ENCODE assay signal across 12 cellular contexts in the genomic region with DNA sequence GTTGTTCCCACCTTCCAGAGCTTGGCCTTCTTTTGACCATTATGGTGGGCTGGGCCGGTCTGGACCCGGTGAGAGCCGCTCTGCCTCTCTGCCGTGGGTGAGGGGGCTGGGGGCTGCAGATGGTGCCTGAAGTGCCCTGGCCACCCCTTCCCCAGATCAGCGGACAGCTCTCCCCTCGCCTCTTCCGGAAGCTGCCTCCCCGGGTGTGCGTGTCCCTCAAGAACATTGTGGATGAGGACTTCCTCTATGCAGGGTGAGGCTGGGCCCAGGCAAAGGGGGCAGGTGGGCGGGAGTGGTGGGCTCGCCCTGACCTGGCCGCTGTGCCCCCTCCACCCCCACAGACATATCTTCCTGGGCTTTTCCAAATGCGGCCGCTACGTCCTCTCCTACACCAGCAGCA. TPM values are rescaled to one million over a fixed set of nuclear protein-coding genes. Genes with fewer than 3 reads are reported as not detected.
DNase-seq lines count a peak whose midpoint lies in the region; ATAC-seq and TF ChIP-seq lines count a peak whose summit lies in the region.
"Had no signal": no experiment of that assay in that cellular context is flagged by ENCODE, and none has a peak within 500 bp of the region (broad histone marks: within the 10 kb centered on the region; RNA-seq: fewer than 3 reads in every experiment).

No MANE protein-coding gene starts in this region.

- H3K4me2 ChIP-seq in OCI-LY1 (ENCODE audit: low read length) (peak overlapping the region; percentile 99; the same call in 1 of the 2 replicates), osteoblast (ENCODE audit: insufficient read depth, low read length) (no peak overlapping the region)

- H3K36me3 Mint-ChIP-seq in T-helper 2 cell treated with Interferon-gamma antibody and Interleukin-4, amounts not matched to agents 5 μg/mL and 100 μg/mL, for 36 hours (ENCODE audit: low read depth): peaks cover 24% of the 10 kb centered on the region
- peaks cover 27% of the 10 kb centered on the region for H3K36me3 Mint-ChIP-seq in central memory CD8-positive, alpha-beta T cell (ENCODE audit: insufficient read depth)

- H3K36me3 ChIP-seq in OCI-LY1 (ENCODE audit: insufficient read depth, low read length) (peaks cover 43% of the 10 kb centered on the region), osteoblast (ENCODE audit: insufficient read depth, low read length) (peaks cover 27% of the 10 kb centered on the region)

- H3K27me3 Mint-ChIP-seq in T-helper 2 cell treated with Interferon-gamma antibody and Interleukin-4, amounts not matched to agents 5 μg/mL and 100 μg/mL, for 36 hours (ENCODE audit: low read depth): no peaks in the 10 kb centered on the region
- H3K27me3 Mint-ChIP-seq in central memory CD8-positive, alpha-beta T cell: no peaks in the 10 kb centered on the region

- H3K79me2 ChIP-seq in OCI-LY1 (ENCODE audit: insufficient read depth, low read length) (peaks cover 7% of the 10 kb centered on the region), osteoblast (ENCODE audit: insufficient read depth, low read length) (peaks cover 20% of the 10 kb centered on the region)

- H3K27me3 ChIP-seq in OCI-LY1 (ENCODE audit: insufficient read depth, low read length) (no peaks in the 10 kb centered on the region), osteoblast (ENCODE audit: insufficient read depth, low read length) (no peaks in the 10 kb centered on the region)

- H3K4me1 Mint-ChIP-seq in T-helper 2 cell treated with Interferon-gamma antibody and Interleukin-4, amounts not matched to agents 5 μg/mL and 100 μg/mL, for 36 hours (ENCODE audit: low read depth): peaks cover 16% of the 10 kb centered on the region
- H3K4me1 Mint-ChIP-seq in central memory CD8-positive, alpha-beta T cell: peaks cover 23% of the 10 kb centered on the region

- no peaks in the 10 kb centered on the region for H3K9me3 ChIP-seq in OCI-LY1 (ENCODE audit: low read length)
- H3K9me3 ChIP-seq in osteoblast (ENCODE audit: low read depth, low read length): no peaks in the 10 kb centered on the region

- H3K9me3 Mint-ChIP-seq in T-helper 2 cell treated with Interferon-gamma antibody and Interleukin-4, amounts not matched to agents 5 μg/mL and 100 μg/mL, for 36 hours: no peaks in the 10 kb centered on the region
- H3K9me3 Mint-ChIP-seq in central memory CD8-positive, alpha-beta T cell: no peaks in the 10 kb centered on the region

- no peak for DNase-seq in T-helper 2 cell treated with Interferon-gamma antibody and Interleukin-4, amounts not matched to agents 5 μg/mL and 100 μg/mL, for 36 hours (ENCODE audit: low spot score)
- DNase-seq in T-helper 2 cell: no peak
- DNase-seq in central memory CD8-positive, alpha-beta T cell (ENCODE audit: low spot score in 2 of 2): no peak
- peak; percentile 66 for DNase-seq in osteoblast (ENCODE audit: insufficient read length, low spot score, missing footprints)
- DNase-seq in C1 segment of cervical spinal cord (lab: John Stamatoyannopoulos, UW): no peak
- DNase-seq: activated gamma-delta T cell treated with Interleukin-2 at 50 U/mL for 16 hours, NCI-H1105 had no signal

- TF ChIP-seq CTCF in OCI-LY1 (IDR thresholded peaks at IDR 0.05; ENCODE audit: low read length): no peak
- TF ChIP-seq CTCF in osteoblast (IDR thresholded peaks at IDR 0.05; ENCODE audit: extremely low read depth, low read depth, low read length): no peak

- H3K27ac ChIP-seq in OCI-LY1 (ENCODE audit: low read depth, low read length, poor library complexity, severe bottlenecking): no peak overlapping the region
- H3K27ac ChIP-seq in osteoblast (ENCODE audit: low read depth, low read length): no peak overlapping the region

- no peaks in the 10 kb centered on the region for H3F3A ChIP-seq in OCI-LY1 (ENCODE audit: insufficient read depth, low read length)

- no peaks in the 10 kb centered on the region for H4K20me1 ChIP-seq in OCI-LY1 (ENCODE audit: insufficient read depth, low read length)
- peaks cover 16% of the 10 kb centered on the region for H4K20me1 ChIP-seq in osteoblast (ENCODE audit: insufficient read depth, low read length)

- peaks cover 21% of the 10 kb centered on the region for H3K4me1 ChIP-seq in OCI-LY1 (ENCODE audit: insufficient read depth, low read length, severe bottlenecking)
- H3K4me1 ChIP-seq in osteoblast (ENCODE audit: insufficient read depth, low read length): no peaks in the 10 kb centered on the region

- no peak overlapping the region for H3K9ac ChIP-seq in OCI-LY1 (ENCODE audit: low read length)

- no peak overlapping the region for H3K4me3 ChIP-seq in OCI-LY1 (ENCODE audit: low read depth, low read length, poor library complexity, severe bottlenecking)
- no peak overlapping the region for H3K4me3 ChIP-seq in osteoblast (ENCODE audit: insufficient read depth, low read length)

- peak overlapping the region; percentile 88 for H3K4me3 Mint-ChIP-seq in T-helper 2 cell treated with Interferon-gamma antibody and Interleukin-4, amounts not matched to agents 5 μg/mL and 100 μg/mL, for 36 hours
- H3K4me3 Mint-ChIP-seq in central memory CD8-positive, alpha-beta T cell: peak overlapping the region; percentile 97

- no peak for ATAC-seq in central memory CD8-positive, alpha-beta T cell (replicated peaks; ENCODE audit: extremely low read depth, poor library complexity, severe bottlenecking)
- no peak for ATAC-seq in HG03520 (IDR thresholded peaks at IDR 0.05; ENCODE audit: unreplicated experiment)
- no peak for ATAC-seq in HG03025 (IDR thresholded peaks at IDR 0.05; ENCODE audit: low FRiP score, unreplicated experiment)
- ATAC-seq: left colon had no signal

- H2AFZ ChIP-seq in OCI-LY1 (ENCODE audit: low read length): no peak overlapping the region
- no peak overlapping the region for H2AFZ ChIP-seq in osteoblast (ENCODE audit: low read length)

- no peak overlapping the region for H3K27ac Mint-ChIP-seq in T-helper 2 cell treated with Interferon-gamma antibody and Interleukin-4, amounts not matched to agents 5 μg/mL and 100 μg/mL, for 36 hours
- H3K27ac Mint-ChIP-seq in central memory CD8-positive, alpha-beta T cell (ENCODE audit: low read depth): no peak overlapping the region

- no peaks in the 10 kb centered on the region for H3K9me2 ChIP-seq in OCI-LY1 (ENCODE audit: low read depth, low read length)

RNA-seq across cellular contexts. Expression of a gene that starts 1.9 kb away (rescaled TPM):
- 11.5 and 11.9 TPM in 2 replicates for total RNA-seq in osteoblast

RNA-seq across cellular contexts. Expression of a gene that starts 16.0 kb away (rescaled TPM):
- 4.0 and 6.5 TPM in 2 replicates for total RNA-seq in osteoblast
- total RNA-seq: skeletal muscle tissue had no signal

RNA-seq across cellular contexts. Expression of a gene that starts 48.2 kb away (rescaled TPM):
- 19.2 and 22.4 TPM in 2 replicates for total RNA-seq in osteoblast

RNA-seq across cellular contexts. Expression of a gene that starts 48.3 kb away (rescaled TPM):
- total RNA-seq in osteoblast: 0.59 and 0.72 TPM in 2 replicates

RNA-seq across cellular contexts. Expression of a gene that starts 51.9 kb away (rescaled TPM):
- 2.4 and 2.5 TPM in 2 replicates for total RNA-seq in osteoblast
